In the genomic region with DNA sequence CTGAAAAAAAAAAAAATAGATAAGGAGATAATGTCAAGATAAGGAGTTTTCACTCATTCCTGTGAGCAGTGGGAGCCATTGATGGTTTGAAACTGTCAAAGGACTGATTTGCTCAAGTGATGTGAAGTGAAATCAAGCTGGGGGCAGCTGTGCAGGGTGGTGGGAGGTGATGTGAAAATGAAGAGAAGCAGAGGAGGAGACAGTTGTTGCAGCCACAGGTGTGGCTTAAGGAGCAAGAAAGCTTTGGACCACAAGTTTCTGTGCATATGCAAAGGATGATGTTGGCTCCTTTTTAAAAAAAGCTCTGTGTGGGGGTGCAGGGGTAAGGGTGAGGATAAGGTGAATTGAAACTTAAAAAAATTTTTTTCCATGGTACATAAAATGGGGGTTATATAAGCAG, we compare ENCODE assay signal across 20 cellular contexts.
DNase-seq lines count a peak whose midpoint lies in the region; ATAC-seq and TF ChIP-seq lines count a peak whose summit lies in the region.
"Had no signal": no experiment of that assay in that cellular context is flagged by ENCODE, and none has a peak within 500 bp of the region (broad histone marks: within the 10 kb centered on the region; RNA-seq: fewer than 3 reads in every experiment).

No MANE protein-coding gene starts in this region.

- no peak for TF ChIP-seq CTCF in GM12864 (IDR thresholded peaks at IDR 0.05; ENCODE audit: low read depth, low read length, missing control alignments)
- TF ChIP-seq CTCF in HEK293 (tag by site-specific recombination; IDR thresholded peaks at IDR 0.05) = no peak

- H3K4me1 ChIP-seq in HEK293 (ENCODE audit: control insufficient read depth, insufficient read depth, low read length) = no peaks in the 10 kb centered on the region
- H3K4me1 ChIP-seq: BLaER1 had no signal

- H3K27ac ChIP-seq in HEK293 (ENCODE audit: extremely low read depth, low read depth, low read length) = no peak overlapping the region
- H3K27ac ChIP-seq: BLaER1, GM23248, KMS-11, SK-N-MC had no signal

- no peak overlapping the region for H3K4me3 ChIP-seq in GM12864 (ENCODE audit: low read depth, low read length)
- no peak overlapping the region for H3K4me3 ChIP-seq in HEK293 (ENCODE audit: low read depth, low read length)
- H3K4me3 ChIP-seq: BLaER1, GM23248, SK-N-MC had no signal

- ATAC-seq in GM19328 (IDR thresholded peaks at IDR 0.05; ENCODE audit: unreplicated experiment) = peak; percentile 77
- peak; percentile 65 for ATAC-seq in HG03469 (IDR thresholded peaks at IDR 0.05; ENCODE audit: unreplicated experiment)
- ATAC-seq: HCT116, HepG2 had no signal

- no peaks in the 10 kb centered on the region for H3K9me3 ChIP-seq in HEK293 (ENCODE audit: control insufficient read depth, insufficient read depth, low read depth, low read length)
- H3K9me3 ChIP-seq: BLaER1 had no signal

- H3K36me3 ChIP-seq in HEK293 (ENCODE audit: control insufficient read depth in 2 of 2, insufficient read depth in 1 of 2, low read length in 2 of 2) = no peaks in the 10 kb centered on the region
- H3K36me3 ChIP-seq: BLaER1 had no signal

- POLR2A ChIA-PET in HEK293 (lab: Yijun Ruan, JAX) = interaction anchor here (1.5 to 2.0 kb wide), 2 partner anchors 8 to 28 kb away, joined by 3 to 7 read pairs; partner anchors contain the start of gene EFR3B

- CTCF ChIA-PET in HEK293 (lab: Yijun Ruan, JAX) = interaction anchor here (1.1 kb wide), 1 partner anchor 9 kb away, joined by 5 read pairs; no protein-coding TSS in a partner anchor

- DNase-seq in GM12864 (ENCODE audit: low read depth) = peak; percentile 18
- no peak for DNase-seq in NCI-H2081 (lab: John Stamatoyannopoulos, UW)
- DNase-seq in HK-2 (ENCODE audit: unreplicated experiment) = no peak
- no peak for DNase-seq in kidney glomerular epithelial cell (lab: John Stamatoyannopoulos, UW)
- no peak for DNase-seq in DMS 273 treated with DMSO at 0.1 percent for 48 hours (lab: John Stamatoyannopoulos, UW)
- DNase-seq: GDM1, GM23248, NCI-H1092 treated with DMSO at 0.1 percent for 48 hours, NCI-H187, NCI-H345, NCI-H526, Right ventricle myocardium superior had no signal

TF ChIP-seq in HEK293, 187 proteins besides CTCF, POLR2A, EP300 and RAD21:
- TF ChIP-seq ZNF529 (tag by site-specific recombination; IDR thresholded peaks at IDR 0.05; ENCODE audit: insufficient replicate concordance) (no peak), SCRT2 (tag by site-specific recombination; IDR thresholded peaks at IDR 0.05) (0 out of 2 replicates have a peak, but pooled peaks have one; percentile 17)
